In genomic region chr21:44448651-44449131, GRCh38 we compare ENCODE assay signal across 19 cellular contexts. TPM values are rescaled to one million over a fixed set of nuclear protein-coding genes. Genes with fewer than 3 reads are reported as not detected.
DNase-seq lines count a peak whose midpoint lies in the region; ATAC-seq and TF ChIP-seq lines count a peak whose summit lies in the region.
"Had no signal": no experiment of that assay in that cellular context is flagged by ENCODE, and none has a peak within 500 bp of the region (broad histone marks: within the 10 kb centered on the region; RNA-seq: fewer than 3 reads in every experiment).

No MANE protein-coding gene starts in this region.

- H3K36me3 ChIP-seq in stomach smooth muscle (ENCODE audit: control insufficient read depth in 2 of 2, insufficient read depth in 2 of 2, low read length in 2 of 2) (no peaks in the 10 kb centered on the region), ascending aorta (no peaks in the 10 kb centered on the region)

- peak; percentile 47 for DNase-seq in cardiac septum (ENCODE audit: low spot score)
- no peak for DNase-seq in left cardiac atrium
- peak; percentile 2 for DNase-seq in endothelial cell (ENCODE audit: low spot score)
- no peak for DNase-seq in neural crest cell (ENCODE audit: low read depth, low spot score)
- DNase-seq in NCI-H1436 treated with DMSO at 0.1 percent for 48 hours (lab: John Stamatoyannopoulos, UW): no peak
- DNase-seq in coronary artery (ENCODE audit: low spot score): no peak
- no peak for DNase-seq in ascending aorta (ENCODE audit: low spot score in 2 of 2)
- DNase-seq: ACHN; AML-193; CD4-positive, CD25-positive, alpha-beta regulatory T cell; DMS153; NCI-H187 treated with DMSO at 0.1 percent for 48 hours; NCI-H446 treated with DMSO at 0.1 percent for 48 hours; OCI-M1; RPMI8226 had no signal

- no peaks in the 10 kb centered on the region for H3K9me3 ChIP-seq in stomach smooth muscle (ENCODE audit: control insufficient read depth in 2 of 2, low read length in 2 of 2)
- no peaks in the 10 kb centered on the region for H3K9me3 ChIP-seq in ascending aorta
- H3K9me3 ChIP-seq: Caco-2 had no signal

- no peak overlapping the region for H3K9ac ChIP-seq in stomach smooth muscle (ENCODE audit: low read length in 2 of 2)

- no peaks in the 10 kb centered on the region for H3K4me1 Mint-ChIP-seq in endothelial cell (ENCODE audit: unreplicated experiment)
- H3K4me1 Mint-ChIP-seq in neural crest cell: peaks cover 5% of the 10 kb centered on the region

- no peak for ATAC-seq in left cardiac atrium
- ATAC-seq: HCT116, K562 had no signal

- H3K36me3 Mint-ChIP-seq in endothelial cell (ENCODE audit: low read depth, unreplicated experiment) (no peaks in the 10 kb centered on the region), neural crest cell (ENCODE audit: low read depth) (no peaks in the 10 kb centered on the region)
- H3K36me3 Mint-ChIP-seq: CD4-positive, CD25-positive, alpha-beta regulatory T cell had no signal

- H3K4me3 Mint-ChIP-seq in endothelial cell (ENCODE audit: unreplicated experiment) (no peak overlapping the region), neural crest cell (peak overlapping the region; percentile 5)

- H3K4me3 ChIP-seq in stomach smooth muscle (ENCODE audit: low read length in 2 of 2) (no peak overlapping the region), coronary artery (no peak overlapping the region), ascending aorta (no peak overlapping the region)
- H3K4me3 ChIP-seq: K562 had no signal

- H3K4me1 ChIP-seq in stomach smooth muscle (ENCODE audit: control insufficient read depth, insufficient read depth, low read length) (peaks cover 23% of the 10 kb centered on the region), ascending aorta (no peaks in the 10 kb centered on the region)

- H3K9me3 Mint-ChIP-seq in endothelial cell (ENCODE audit: unreplicated experiment): no peaks in the 10 kb centered on the region
- no peaks in the 10 kb centered on the region for H3K9me3 Mint-ChIP-seq in neural crest cell

- TF ChIP-seq CTCF in endothelial cell (IDR thresholded peaks at IDR 0.05; ENCODE audit: unreplicated experiment): no peak
- TF ChIP-seq CTCF in neural crest cell (conservative IDR thresholded peaks at IDR 0.05): no peak
- no peak for TF ChIP-seq CTCF in coronary artery (IDR thresholded peaks at IDR 0.05)
- TF ChIP-seq CTCF in ascending aorta (IDR thresholded peaks at IDR 0.05): no peak

- peaks cover 4% of the 10 kb centered on the region for H3K27me3 Mint-ChIP-seq in endothelial cell (ENCODE audit: unreplicated experiment)
- peaks cover 15% of the 10 kb centered on the region for H3K27me3 Mint-ChIP-seq in neural crest cell (ENCODE audit: low read depth)

- H3K27ac ChIP-seq in stomach smooth muscle (ENCODE audit: low read length): peak overlapping the region; percentile 55
- no peak overlapping the region for H3K27ac ChIP-seq in coronary artery
- H3K27ac ChIP-seq in ascending aorta: no peak overlapping the region

- intact Hi-C loops in cardiac septum (cut with DNase I) (no loop called here), left cardiac atrium (cut with DNase I) (no loop called here), ascending aorta (cut with DNase I) (no loop called here)

- no peaks in the 10 kb centered on the region for H3K27me3 ChIP-seq in stomach smooth muscle (ENCODE audit: control insufficient read depth in 1 of 2, insufficient read depth in 2 of 2, low read length in 2 of 2)
- no peaks in the 10 kb centered on the region for H3K27me3 ChIP-seq in ascending aorta

- H3K27ac Mint-ChIP-seq in endothelial cell (ENCODE audit: unreplicated experiment) (no peak overlapping the region), neural crest cell (ENCODE audit: unreplicated experiment) (no peak overlapping the region)

RNA-seq across cellular contexts. Expression of gene LRRC3, which starts 6.6 kb away (rescaled TPM):
- 2.9 TPM for total RNA-seq in cardiac septum
- 1 to 10 TPM; 1.4 to 2.5 TPM for total RNA-seq in left cardiac atrium
- total RNA-seq in endothelial cell (ENCODE audit: unreplicated experiment): 9.1 TPM
- 9.6 and 10.1 TPM in 2 replicates for total RNA-seq in neural crest cell
- 2.2 TPM for total RNA-seq in ascending aorta

Comparison
In these comparisons a context has a peak if more than half of its experiments do, and no peak if none do; other contexts are left out.
1. DNase-seq: peak in cardiac septum (single experiment) and endothelial cell (single experiment); none in left cardiac atrium (single experiment), neural crest cell (single experiment), NCI-H1436 treated with DMSO at 0.1 percent for 48 hours (single experiment), coronary artery (single experiment) and ascending aorta (0 of 2).